ENCODE assay signal across 10 cellular contexts in genomic region chr17:78528541-78528940, GRCh38.
DNase-seq lines count a peak whose midpoint lies in the region; ATAC-seq lines count a peak whose summit lies in the region.
"Had no signal": no experiment of that assay in that cellular context is flagged by ENCODE, and none has a peak within 500 bp of the region (broad histone marks: within the 10 kb centered on the region; RNA-seq: fewer than 3 reads in every experiment).

No MANE protein-coding gene starts in this region.

- DNase-seq in COR-L47 (lab: John Stamatoyannopoulos, UW) (peak; percentile 87), NCI-H1436 (lab: John Stamatoyannopoulos, UW) (peak; percentile 93), NCI-H345 (lab: John Stamatoyannopoulos, UW) (peak; percentile 96), iPS-NIHi11 (ENCODE audit: low spot score) (peak; percentile 50), GF-D8 (lab: John Stamatoyannopoulos, UW) (no peak), AG08396 (ENCODE audit: low spot score) (no peak)
- DNase-seq: activated CD8-positive, alpha-beta memory T cell treated with anti-CD3 and anti-CD28 coated beads, Interleukin-2, amount 50 U/mL, for 4 hours; OCI-M1 had no signal

- ATAC-seq in GM19351 (IDR thresholded peaks at IDR 0.05; ENCODE audit: unreplicated experiment), result no peak
- ATAC-seq in GM18520 (IDR thresholded peaks at IDR 0.05; ENCODE audit: unreplicated experiment), result no peak

Comparison
In these comparisons a context has a peak if more than half of its experiments do, and no peak if none do; other contexts are left out.
1. DNase-seq: peak in COR-L47 (single experiment), NCI-H1436 (single experiment), NCI-H345 (single experiment) and iPS-NIHi11 (single experiment); none in GF-D8 (single experiment) and AG08396 (single experiment).